In genomic region chr7:35259555-35259954, GRCh38 we compare ENCODE assay signal across 24 cellular contexts. TPM values are rescaled to one million over a fixed set of nuclear protein-coding genes. Genes with fewer than 3 reads are reported as not detected.
"Had no signal": no experiment of that assay in that cellular context is flagged by ENCODE, and none has a peak within 500 bp of the region (broad histone marks: within the 10 kb centered on the region; RNA-seq: fewer than 3 reads in every experiment).

No MANE protein-coding gene starts in this region.

- H3K4me3 ChIP-seq: colonic mucosa, gastrocnemius medialis, lung, psoas muscle, right lobe of liver, thoracic aorta had no signal

- H3K9me3 ChIP-seq: colonic mucosa, gastrocnemius medialis, psoas muscle, right lobe of liver, thoracic aorta had no signal

- H3K36me3 ChIP-seq: colonic mucosa, gastrocnemius medialis, right lobe of liver, thoracic aorta had no signal

- H3K27ac ChIP-seq: colonic mucosa, gastrocnemius medialis, psoas muscle, right lobe of liver, thoracic aorta had no signal

- H3K4me1 Mint-ChIP-seq: activated T-helper 17 cell treated with anti-CD3 and anti-CD28 coated beads, Interleukin-2, amount 50 U/mL, for 72 hours; central memory CD8-positive, alpha-beta T cell; stimulated activated memory B cell treated with anti-CD40 and anti-IgM and Interleukin-4, amounts not matched to agents 10 μg/mL and 1 μg/mL and 100 μg/mL, for 72 hours had no signal

- ATAC-seq: activated CD8-positive, alpha-beta memory T cell treated with anti-CD3 and anti-CD28 coated beads, Interleukin-2, amount 10 ng/mL, durations not matched to agents 7 days and 5 days; activated T-helper 17 cell treated with anti-CD3 and anti-CD28 coated beads, Interleukin-2, amount 50 U/mL, for 72 hours; gastrocnemius medialis; psoas muscle; right lobe of liver; stimulated activated memory B cell treated with anti-CD40 and anti-IgM and Interleukin-4, amounts not matched to agents 10 μg/mL and 1 μg/mL and 100 μg/mL, for 72 hours had no signal

- H3K27ac Mint-ChIP-seq: activated CD4-positive, alpha-beta memory T cell treated with anti-CD3 and anti-CD28 coated beads, Interleukin-2, amount 10 ng/mL, durations not matched to agents 7 days and 5 days; activated CD8-positive, alpha-beta memory T cell treated with anti-CD3 and anti-CD28 coated beads, Interleukin-2, amount 10 ng/mL, durations not matched to agents 7 days and 5 days; activated T-helper 17 cell treated with anti-CD3 and anti-CD28 coated beads, Interleukin-2, amount 50 U/mL, for 72 hours; brain; stimulated activated memory B cell treated with anti-CD40 and anti-IgM and Interleukin-4, amounts not matched to agents 10 μg/mL and 1 μg/mL and 100 μg/mL, for 72 hours had no signal

- H3K4me3 Mint-ChIP-seq: activated CD4-positive, alpha-beta memory T cell treated with anti-CD3 and anti-CD28 coated beads, Interleukin-2, amount 10 ng/mL, durations not matched to agents 7 days and 5 days; activated CD8-positive, alpha-beta memory T cell treated with anti-CD3 and anti-CD28 coated beads, Interleukin-2, amount 10 ng/mL, durations not matched to agents 7 days and 5 days; activated T-helper 17 cell treated with anti-CD3 and anti-CD28 coated beads, Interleukin-2, amount 50 U/mL, for 72 hours; central memory CD8-positive, alpha-beta T cell; stimulated activated memory B cell treated with anti-CD40 and anti-IgM and Interleukin-4, amounts not matched to agents 10 μg/mL and 1 μg/mL and 100 μg/mL, for 72 hours had no signal

- DNase-seq: activated CD4-positive, alpha-beta memory T cell treated with anti-CD3 and anti-CD28 coated beads, Interleukin-2, amount 10 ng/mL, durations not matched to agents 7 days and 5 days; activated CD4-positive, alpha-beta T cell treated with anti-CD3 and anti-CD28 coated beads for 48 hours; activated CD4-positive, CD25-positive, alpha-beta regulatory T cell; activated CD8-positive, alpha-beta memory T cell treated with anti-CD3 and anti-CD28 coated beads, Interleukin-2, amount 10 ng/mL, durations not matched to agents 7 days and 5 days; activated naive CD4-positive, alpha-beta T cell; colonic mucosa; gastrocnemius medialis; head of caudate nucleus; midbrain; psoas muscle; right lobe of liver; small intestine; stimulated activated CD4-positive, alpha-beta T cell treated with anti-CD3 and anti-CD28 coated beads, Interleukin-4, amount 100 ng/mL, for 24 hours; T-helper 1 cell; T-helper 9 cell had no signal

- H3K4me1 ChIP-seq: colonic mucosa, gastrocnemius medialis, psoas muscle had no signal

- H3K36me3 Mint-ChIP-seq: brain; stimulated activated memory B cell treated with anti-CD40 and anti-IgM and Interleukin-4, amounts not matched to agents 10 μg/mL and 1 μg/mL and 100 μg/mL, for 72 hours had no signal

- H3K9me3 Mint-ChIP-seq: activated T-helper 17 cell treated with anti-CD3 and anti-CD28 coated beads, Interleukin-2, amount 50 U/mL, for 72 hours; central memory CD8-positive, alpha-beta T cell; stimulated activated memory B cell treated with anti-CD40 and anti-IgM and Interleukin-4, amounts not matched to agents 10 μg/mL and 1 μg/mL and 100 μg/mL, for 72 hours had no signal

RNA-seq across cellular contexts. Expression of gene TBX20, which starts 5.7 kb away (rescaled TPM):
- total RNA-seq: gastrocnemius medialis, myocyte, osteocyte, psoas muscle had no signal
- polyA plus RNA-seq: esophagus, lung, psoas muscle, small intestine had no signal
